In genomic region chr17:30363715-30364202, GRCh38 we compare ENCODE assay signal across 8 cellular contexts. TPM values are rescaled to one million over a fixed set of nuclear protein-coding genes. Genes with fewer than 3 reads are reported as not detected.
DNase-seq lines count a peak whose midpoint lies in the region; ATAC-seq and TF ChIP-seq lines count a peak whose summit lies in the region.

No MANE protein-coding gene starts in this region.

- no peaks in the 10 kb centered on the region for H3K9me3 ChIP-seq in fibroblast of lung (ENCODE audit: control insufficient read depth, insufficient read depth, low read depth, low read length)

- peak overlapping the region; percentile 73 to 88 (median 83) for H3K27ac Mint-ChIP-seq in CD14-positive monocyte

- peaks cover 38% of the 10 kb centered on the region for H3K4me1 Mint-ChIP-seq in CD14-positive monocyte

- no peak overlapping the region for H2AFZ ChIP-seq in fibroblast of lung (ENCODE audit: low read length)

- peaks cover 0 to 15% (median 7%) of the 10 kb centered on the region in 7 donors for H3K9me3 Mint-ChIP-seq in CD14-positive monocyte

- H3K27me3 ChIP-seq in fibroblast of lung (ENCODE audit: control insufficient read depth, insufficient read depth, low read length) = no peaks in the 10 kb centered on the region

- peak overlapping the region in 1 of 2 donors; percentile 43 for H3K4me3 Mint-ChIP-seq in CD14-positive monocyte

- H3K27ac ChIP-seq in fibroblast of lung (ENCODE audit: insufficient read depth, low read length) = no peak overlapping the region

- ATAC-seq in GM21367 (IDR thresholded peaks at IDR 0.05; ENCODE audit: unreplicated experiment) = peak; percentile 81
- ATAC-seq in HG03575 (IDR thresholded peaks at IDR 0.05; ENCODE audit: extremely low read depth, insufficient number of reproducible peaks, low FRiP score, unreplicated experiment) = peak; percentile 73

- peak; percentile 95 for DNase-seq in CD14-positive monocyte (ENCODE audit: low spot score)
- peak; percentile 83 to 88 for DNase-seq in activated CD4-positive, alpha-beta T cell treated with anti-CD3 and anti-CD28 coated beads for 4 hours
- peak; percentile 81 to 84 for DNase-seq in fibroblast of lung (ENCODE audit: low read depth in 2 of 2)
- DNase-seq in stimulated activated CD4-positive, alpha-beta T cell treated with anti-CD3 and anti-CD28 coated beads, TNF-alpha, amount 100 ng/mL, for 4 hours (ENCODE audit: low read depth in 3 of 3) = peak; percentile 29 to 76 (median 66)
- DNase-seq in NCI-H1105 treated with DMSO at 0.1 percent for 48 hours (lab: John Stamatoyannopoulos, UW) = no peak
- no peak for DNase-seq in epidermal melanocyte (ENCODE audit: insufficient read length, low spot score)

- intact Hi-C loops in CD14-positive monocyte (cut with micrococcal nuclease) = loop anchor here in 1 of 2 donors (2.0 kb wide), 1 partner anchor 19 kb away; no protein-coding TSS in a partner anchor

- peaks cover 6% of the 10 kb centered on the region for H3K4me1 ChIP-seq in fibroblast of lung (ENCODE audit: control insufficient read depth, extremely low read depth, insufficient read depth, low read length)

- H3K79me2 ChIP-seq in fibroblast of lung (ENCODE audit: control insufficient read depth, insufficient read depth, low read length) = no peaks in the 10 kb centered on the region

- H4K20me1 ChIP-seq in fibroblast of lung (ENCODE audit: control insufficient read depth, extremely low read depth, insufficient read depth, low read length) = no peaks in the 10 kb centered on the region

- H3K36me3 ChIP-seq in fibroblast of lung (ENCODE audit: control insufficient read depth, insufficient read depth, low read length) = no peaks in the 10 kb centered on the region

- H3K4me2 ChIP-seq in fibroblast of lung (ENCODE audit: extremely low read depth, insufficient read depth, low read length) = no peak overlapping the region

- H3K4me3 ChIP-seq in fibroblast of lung (replicated peaks in 1 of 4; ENCODE audit: control extremely low read depth in 1 of 4, insufficient read depth in 1 of 4, low read depth in 3 of 4, low read length in 4 of 4) = no peak overlapping the region

- no peaks in the 10 kb centered on the region for H3K27me3 Mint-ChIP-seq in CD14-positive monocyte (ENCODE audit: low read depth in 3 of 3)

- H3K36me3 Mint-ChIP-seq in CD14-positive monocyte = no peaks in the 10 kb centered on the region

- H3K9ac ChIP-seq in fibroblast of lung (ENCODE audit: insufficient read depth, low read length) = no peak overlapping the region

- no peak for TF ChIP-seq CTCF in CD14-positive monocyte (IDR thresholded peaks at IDR 0.05)
- TF ChIP-seq CTCF in fibroblast of lung (conservative IDR thresholded peaks at IDR 0.05 in 1 of 2, IDR thresholded peaks at IDR 0.05 in 1 of 2; ENCODE audit: low read depth in 1 of 2, low read length in 2 of 2) = no peak

RNA-seq across cellular contexts. Expression of gene CPD, which starts 15.0 kb away (rescaled TPM):
- polyA plus RNA-seq in CD14-positive monocyte (10 to 100 TPM; 32.2 to 47.0 TPM), fibroblast of lung (63.8 and 88.8 TPM in 2 replicates)
- total RNA-seq in fibroblast of lung = 192 and 220 TPM in 2 replicates
- polyA plus RNA-seq in fibroblast of lung (2012) = 40.7 and 56.9 TPM in 2 replicates
- 23.6 and 68.6 TPM in 2 replicates for polyA minus RNA-seq in fibroblast of lung (ENCODE audit: low replicate concordance)

RNA-seq across cellular contexts. Expression of gene TMIGD1, which starts 29.9 kb away (rescaled TPM):
- polyA plus RNA-seq in CD14-positive monocyte (not detected), fibroblast of lung (not detected in 2 replicates)
- not detected in 2 replicates for total RNA-seq in fibroblast of lung
- not detected in 2 replicates for polyA plus RNA-seq in fibroblast of lung (2012)
- not detected in 2 replicates for polyA minus RNA-seq in fibroblast of lung (ENCODE audit: low replicate concordance)

Comparison
In these comparisons a context has a peak if more than half of its experiments do, and no peak if none do; other contexts are left out.
1. DNase-seq: peak in CD14-positive monocyte (single experiment), activated CD4-positive, alpha-beta T cell treated with anti-CD3 and anti-CD28 coated beads for 4 hours (2 of 2), fibroblast of lung (2 of 2) and stimulated activated CD4-positive, alpha-beta T cell treated with anti-CD3 and anti-CD28 coated beads, TNF-alpha, amount 100 ng/mL, for 4 hours (3 of 3); none in NCI-H1105 treated with DMSO at 0.1 percent for 48 hours (single experiment) and epidermal melanocyte (single experiment).